ENCODE assay signal across 11 cellular contexts in the genomic region with DNA sequence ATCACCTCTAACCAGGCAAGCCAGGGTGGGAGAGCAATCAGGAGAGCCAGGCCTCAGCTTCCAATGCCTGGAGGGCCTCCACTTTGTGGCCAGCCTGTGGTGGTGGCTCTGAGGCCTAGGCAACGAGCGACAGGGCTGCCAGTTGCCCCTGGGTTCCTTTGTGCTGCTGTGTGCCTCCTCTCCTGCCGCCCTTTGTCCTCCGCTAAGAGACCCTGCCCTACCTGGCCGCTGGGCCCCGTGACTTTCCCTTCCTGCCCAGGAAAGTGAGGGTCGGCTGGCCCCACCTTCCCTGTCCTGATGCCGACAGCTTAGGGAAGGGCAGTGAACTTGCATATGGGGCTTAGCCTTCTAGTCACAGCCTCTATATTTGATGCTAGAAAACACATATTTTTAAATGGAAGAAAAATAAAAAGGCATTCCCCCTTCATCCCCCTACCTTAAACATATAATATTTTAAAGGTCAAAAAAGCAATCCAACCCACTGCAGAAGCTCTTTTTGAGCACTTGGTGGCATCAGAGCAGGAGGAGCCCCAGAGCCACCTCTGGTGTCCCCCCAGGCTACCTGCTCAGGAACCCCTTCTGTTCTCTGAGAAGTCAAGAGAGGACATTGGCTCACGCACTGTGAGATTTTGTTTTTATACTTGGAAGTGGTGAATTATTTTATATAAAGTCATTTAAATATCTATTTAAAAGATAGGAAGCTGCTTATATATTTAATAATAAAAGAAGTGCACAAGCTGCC. TPM values are rescaled to one million over a fixed set of nuclear protein-coding genes. Genes with fewer than 3 reads are reported as not detected.
A peak's percentile ranks its signal among the peaks of the same experiment; 100 is the strongest.
DNase-seq lines count a peak whose midpoint lies in the region; FAIRE-seq and TF ChIP-seq lines count a peak whose summit lies in the region.
"Had no signal": no experiment of that assay in that cellular context is flagged by ENCODE, and none has a peak within 500 bp of the region (broad histone marks: within the 10 kb centered on the region; RNA-seq: fewer than 3 reads in every experiment).

No MANE protein-coding gene starts in this region.

- H3K27me3 Mint-ChIP-seq in astrocyte (ENCODE audit: low read depth, unreplicated experiment) = peaks cover 4% of the 10 kb centered on the region

- DNase-seq in LHCN-M2 (ENCODE audit: low read depth) (peak; percentile 24), astrocyte (ENCODE audit: low read depth) (no peak), mesenteric fat pad (ENCODE audit: low spot score) (peak; percentile 60), foreskin fibroblast (no peak), AG08396 (ENCODE audit: low spot score) (no peak), NOMO-1 treated with DMSO at 0.1 percent for 48 hours (lab: John Stamatoyannopoulos, UW; ENCODE audit: unreplicated experiment) (no peak), 8988T (no peak)
- DNase-seq: NCI-H1436, T-helper 9 cell had no signal

- H3K4me3 ChIP-seq in astrocyte (ENCODE audit: insufficient read depth, low read depth, low read length) (no peak overlapping the region), subcutaneous abdominal adipose tissue (ENCODE audit: low read depth in 1 of 5, low read length in 5 of 5) (no peak overlapping the region), foreskin fibroblast (ENCODE audit: low read depth in 1 of 2, low read length in 2 of 2) (no peak overlapping the region)

- peaks cover 3% of the 10 kb centered on the region for H3K36me3 ChIP-seq in astrocyte (ENCODE audit: insufficient read depth, low read length)
- H3K36me3 ChIP-seq in subcutaneous abdominal adipose tissue (ENCODE audit: control insufficient read depth in 5 of 5, insufficient read depth in 5 of 5, low read length in 5 of 5) = peaks cover 4 to 51% (median 36%) of the 10 kb centered on the region in 5 donors

- no peak for FAIRE-seq in astrocyte (lab: Jason Lieb, UNC)
- FAIRE-seq: GM18507 had no signal

- H3K4me1 ChIP-seq in astrocyte (ENCODE audit: insufficient read depth, low read length) = peaks cover 33% of the 10 kb centered on the region
- H3K4me1 ChIP-seq in subcutaneous abdominal adipose tissue (ENCODE audit: control insufficient read depth in 5 of 5, insufficient read depth in 5 of 5, low read length in 5 of 5) = peaks cover 34 to 75% (median 69%) of the 10 kb centered on the region in 5 donors

- no peak overlapping the region for H3K27ac Mint-ChIP-seq in astrocyte (ENCODE audit: unreplicated experiment)

- no peaks in the 10 kb centered on the region for H4K20me1 ChIP-seq in astrocyte (ENCODE audit: insufficient read depth, low read length)

- no peaks in the 10 kb centered on the region for H3K79me2 ChIP-seq in astrocyte (ENCODE audit: insufficient read depth, low read length)

- peak overlapping the region; percentile 45 for H3K4me3 Mint-ChIP-seq in astrocyte (ENCODE audit: unreplicated experiment)

- H3K9me3 ChIP-seq in astrocyte (ENCODE audit: insufficient read depth, low read depth, low read length) = no peaks in the 10 kb centered on the region
- H3K9me3 ChIP-seq in subcutaneous abdominal adipose tissue (ENCODE audit: control insufficient read depth in 5 of 5, low read length in 5 of 5) = no peaks in the 10 kb centered on the region

- H3K36me3 Mint-ChIP-seq in astrocyte (ENCODE audit: low read depth, unreplicated experiment) = peaks cover 23% of the 10 kb centered on the region

- no peak overlapping the region for H2AFZ ChIP-seq in astrocyte (ENCODE audit: low read depth, low read length)

- H3K9ac ChIP-seq in astrocyte (ENCODE audit: low read length) = no peak overlapping the region
- peak overlapping the region in 3 of 5 donors; percentile 15 to 49 (median 38) for H3K9ac ChIP-seq in subcutaneous abdominal adipose tissue (ENCODE audit: low read length in 5 of 5)

- peaks cover 37% of the 10 kb centered on the region for H3K4me1 Mint-ChIP-seq in astrocyte (ENCODE audit: low read depth, unreplicated experiment)

- TF ChIP-seq CTCF in astrocyte (IDR thresholded peaks at IDR 0.05; ENCODE audit: insufficient read depth, low read depth, low read length) (no peak), foreskin fibroblast (IDR thresholded peaks at IDR 0.05; ENCODE audit: low read depth, low read length) (no peak)

- H3K27ac ChIP-seq in astrocyte (ENCODE audit: low read depth, low read length) = no peak overlapping the region
- peak overlapping the region; percentile 88 for H3K27ac ChIP-seq in subcutaneous abdominal adipose tissue (ENCODE audit: low read depth, low read length)

- H3K27me3 ChIP-seq in astrocyte (ENCODE audit: insufficient read depth, low read length) = no peaks in the 10 kb centered on the region
- H3K27me3 ChIP-seq in subcutaneous abdominal adipose tissue (ENCODE audit: control insufficient read depth in 5 of 5, insufficient read depth in 4 of 5, low read length in 5 of 5) = peaks cover 0 to 6% (median 0%) of the 10 kb centered on the region in 5 donors

- H3K9me3 Mint-ChIP-seq in astrocyte (ENCODE audit: unreplicated experiment) = peaks cover 11% of the 10 kb centered on the region

- no peak overlapping the region for H3K4me2 ChIP-seq in astrocyte (ENCODE audit: low read length)

RNA-seq across cellular contexts. Expression of gene CSF1, which starts 19.8 kb away (rescaled TPM):
- total RNA-seq in LHCN-M2 (2014; rRNA removed) (42.4 and 52.8 TPM in 2 replicates), astrocyte (12.3 and 17.5 TPM in 2 replicates), mesenteric fat pad (228 TPM)
- 24.9 TPM for polyA plus RNA-seq in LHCN-M2 (2012)

RNA-seq across cellular contexts. Expression of gene AHCYL1, which starts 54.1 kb away (rescaled TPM):
- total RNA-seq in LHCN-M2 (2014; rRNA removed) (28.0 and 33.0 TPM in 2 replicates), astrocyte (60.5 and 64.3 TPM in 2 replicates), mesenteric fat pad (123 TPM)
- 49.7 TPM for polyA plus RNA-seq in LHCN-M2 (2012)

Comparison
In these comparisons a context has a peak if more than half of its experiments do, and no peak if none do; other contexts are left out.
1. DNase-seq: peak in LHCN-M2 (single experiment) and mesenteric fat pad (single experiment); none in astrocyte (single experiment), foreskin fibroblast (0 of 2), AG08396 (single experiment), NOMO-1 treated with DMSO at 0.1 percent for 48 hours (single experiment) and 8988T (single experiment).